In genomic region chr14:65257405-65257804, GRCh38 we compare ENCODE assay signal across 1 cellular context.
TF ChIP-seq lines count a peak whose summit lies in the region.

No MANE protein-coding gene starts in this region.

TF ChIP-seq in SK-N-SH treated with all-trans-retinoic acid at 6 μM for 48 hours, 23 proteins besides CTCF, POLR2A, EP300 and RAD21 (continued from another document):
- TF ChIP-seq CSRNP3 (CRISPR knock-in tag; IDR thresholded peaks at IDR 0.05) (no peak), ZC3H10 (CRISPR knock-in tag; IDR thresholded peaks at IDR 0.05) (no peak), ARNTL (CRISPR knock-in tag; IDR thresholded peaks at IDR 0.05; ENCODE audit: borderline replicate concordance, low read depth) (no peak), CREB5 (CRISPR knock-in tag; IDR thresholded peaks at IDR 0.05; ENCODE audit: low read depth) (no peak), ESRRG (CRISPR knock-in tag; IDR thresholded peaks at IDR 0.05) (no peak), GLIS3 (CRISPR knock-in tag; IDR thresholded peaks at IDR 0.05) (no peak)
